10 cellular contexts compared by ENCODE assay signal in genomic region chr3:46860381-46861292, GRCh38. TPM values are rescaled to one million over a fixed set of nuclear protein-coding genes. Genes with fewer than 3 reads are reported as not detected.
DNase-seq lines count a peak whose midpoint lies in the region; ATAC-seq and TF ChIP-seq lines count a peak whose summit lies in the region.
"Had no signal": no experiment of that assay in that cellular context is flagged by ENCODE, and none has a peak within 500 bp of the region (broad histone marks: within the 10 kb centered on the region; RNA-seq: fewer than 3 reads in every experiment).

No MANE protein-coding gene starts in this region.

- TF ChIP-seq CTCF in AG09309 (IDR thresholded peaks at IDR 0.05; ENCODE audit: control insufficient read depth, insufficient read depth, low read depth, low read length, missing control alignments) (peak; percentile 52), GM12875 (IDR thresholded peaks at IDR 0.05; ENCODE audit: borderline replicate concordance, insufficient read depth, low read depth, low read length) (peak; percentile 62; the same call in 1 of the 2 replicates)

- no peak for ATAC-seq in left colon

- no peak overlapping the region for H3K4me3 Mint-ChIP-seq in activated CD4-positive, alpha-beta memory T cell treated with anti-CD3 and anti-CD28 coated beads for 36 hours

- no peak overlapping the region for H3K4me3 ChIP-seq in AG09309 (ENCODE audit: control insufficient read depth, low read depth, low read length)
- no peak overlapping the region for H3K4me3 ChIP-seq in GM12875 (ENCODE audit: low read depth, low read length)
- H3K4me3 ChIP-seq: tibial nerve had no signal

- H3K27me3 Mint-ChIP-seq in activated CD4-positive, alpha-beta memory T cell treated with anti-CD3 and anti-CD28 coated beads for 36 hours, result no peaks in the 10 kb centered on the region

- CTCF ChIA-PET in activated CD4-positive, alpha-beta memory T cell treated with anti-CD3 and anti-CD28 coated beads for 36 hours (lab: Charles Lee), result interaction anchor here (0.7 to 1.2 kb wide), 4 partner anchors 15 to 909 kb away, joined by 3 to 4 read pairs (median 3); no protein-coding TSS in a partner anchor

- intact Hi-C loops in activated CD4-positive, alpha-beta memory T cell treated with anti-CD3 and anti-CD28 coated beads for 36 hours (cut with micrococcal nuclease), result loop anchor here (10.0 kb wide), 1 partner anchor 156 kb away; the partner anchor contains the start of gene TMIE
- intact Hi-C loops in left colon (cut with DNase I, micrococcal nuclease), result no loop called here

- DNase-seq in AG09309 (ENCODE audit: low read depth) (no peak), left colon (peak; percentile 19 to 49), NCI-H1694 (lab: John Stamatoyannopoulos, UW) (no peak), superior temporal gyrus (ENCODE audit: extremely low spot score) (no peak), hippocampal formation (lab: John Stamatoyannopoulos, UW) (no peak), inferior parietal cortex (ENCODE audit: extremely low spot score) (no peak)
- peak; percentile 42 for DNase-seq in activated CD4-positive, alpha-beta memory T cell treated with anti-CD3 and anti-CD28 coated beads for 36 hours

- H3K9me3 Mint-ChIP-seq in activated CD4-positive, alpha-beta memory T cell treated with anti-CD3 and anti-CD28 coated beads for 36 hours, result no peaks in the 10 kb centered on the region

- H3K27ac Mint-ChIP-seq in activated CD4-positive, alpha-beta memory T cell treated with anti-CD3 and anti-CD28 coated beads for 36 hours, result no peak overlapping the region

- H3K36me3 Mint-ChIP-seq in activated CD4-positive, alpha-beta memory T cell treated with anti-CD3 and anti-CD28 coated beads for 36 hours, result no peaks in the 10 kb centered on the region

- POLR2A ChIA-PET in activated CD4-positive, alpha-beta memory T cell treated with anti-CD3 and anti-CD28 coated beads for 36 hours (lab: Charles Lee), result interaction anchor here (0.5 kb wide), 1 partner anchor 920 kb away, joined by 3 read pairs; no protein-coding TSS in a partner anchor

- no peaks in the 10 kb centered on the region for H3K4me1 Mint-ChIP-seq in activated CD4-positive, alpha-beta memory T cell treated with anti-CD3 and anti-CD28 coated beads for 36 hours (ENCODE audit: low read depth)

RNA-seq across cellular contexts. Expression of gene MYL3, which starts 2.6 kb away (rescaled TPM):
- not detected for total RNA-seq in activated CD4-positive, alpha-beta memory T cell treated with anti-CD3 and anti-CD28 coated beads for 36 hours
- under 1 TPM; 0.47 to 0.79 TPM for total RNA-seq in left colon
- total RNA-seq: mononuclear cell had no signal

RNA-seq across cellular contexts. Expression of gene PTH1R, which starts 16.9 kb away (rescaled TPM):
- not detected for total RNA-seq in activated CD4-positive, alpha-beta memory T cell treated with anti-CD3 and anti-CD28 coated beads for 36 hours
- 1 to 10 TPM; 1.4 to 1.7 TPM for total RNA-seq in left colon
- total RNA-seq: mononuclear cell had no signal

Comparison
In these comparisons a context has a peak if more than half of its experiments do, and no peak if none do; other contexts are left out.
1. DNase-seq: peak in activated CD4-positive, alpha-beta memory T cell treated with anti-CD3 and anti-CD28 coated beads for 36 hours (single experiment) and left colon (2 of 2); none in AG09309 (single experiment), NCI-H1694 (single experiment), superior temporal gyrus (single experiment), hippocampal formation (0 of 2) and inferior parietal cortex (single experiment).